ENCODE assay signal across 18 cellular contexts in genomic region chr10:69106900-69107511, GRCh38. TPM values are rescaled to one million over a fixed set of nuclear protein-coding genes. Genes with fewer than 3 reads are reported as not detected.
DNase-seq lines count a peak whose midpoint lies in the region; ATAC-seq and TF ChIP-seq lines count a peak whose summit lies in the region.
"Had no signal": no experiment of that assay in that cellular context is flagged by ENCODE, and none has a peak within 500 bp of the region (broad histone marks: within the 10 kb centered on the region; RNA-seq: fewer than 3 reads in every experiment).

No MANE protein-coding gene starts in this region.

- no peaks in the 10 kb centered on the region for H3K27me3 Mint-ChIP-seq in CD14-positive monocyte (ENCODE audit: low read depth in 3 of 3)

- no peak overlapping the region for H3K4me3 Mint-ChIP-seq in CD14-positive monocyte
- H3K4me3 Mint-ChIP-seq: WTC11 had no signal

- DNase-seq in NCI-H82 (lab: John Stamatoyannopoulos, UW) (peak; percentile 4), NCI-H82 treated with DMSO at 0.1 percent for 48 hours (lab: John Stamatoyannopoulos, UW; ENCODE audit: unreplicated experiment) (no peak), CD14-positive monocyte (ENCODE audit: low spot score) (no peak), NOMO-1 treated with dmso at 0.1 percent for 144 hours (lab: John Stamatoyannopoulos, UW; ENCODE audit: unreplicated experiment) (peak; percentile 46), left lobe of liver (ENCODE audit: low spot score) (peak; percentile 22)
- DNase-seq: 8988T; activated naive CD4-positive, alpha-beta T cell treated with anti-CD3 and anti-CD28 coated beads, Interleukin-2, amount 50 U/mL, for 16 hours; DMS79; GM23248; NCI-H2171; NCI-H524; nucleus accumbens; stimulated activated CD4-positive, alpha-beta T cell treated with anti-CD3 and anti-CD28 coated beads, Interleukin-1b, Interleukin-23, amount 100 ng/mL, for 48 hours had no signal

- H3K9me3 Mint-ChIP-seq in CD14-positive monocyte: peaks cover 0 to 3% (median 0%) of the 10 kb centered on the region in 7 donors
- H3K9me3 Mint-ChIP-seq: WTC11 had no signal

- H3K4me1 Mint-ChIP-seq in CD14-positive monocyte: peaks cover 9% of the 10 kb centered on the region
- H3K4me1 Mint-ChIP-seq: WTC11 had no signal

- peak overlapping the region in 6 of 7 donors; percentile 16 to 84 (median 70) for H3K27ac Mint-ChIP-seq in CD14-positive monocyte
- H3K27ac Mint-ChIP-seq: WTC11 had no signal

- H3K36me3 Mint-ChIP-seq in CD14-positive monocyte: peaks cover 27 to 48% of the 10 kb centered on the region in 2 donors
- H3K36me3 Mint-ChIP-seq: WTC11 had no signal

- ATAC-seq in left lobe of liver: no peak
- ATAC-seq in HG02852 (IDR thresholded peaks at IDR 0.05; ENCODE audit: unreplicated experiment): no peak
- ATAC-seq in GM19351 (IDR thresholded peaks at IDR 0.05; ENCODE audit: unreplicated experiment): no peak
- no peak for ATAC-seq in HG03196 (IDR thresholded peaks at IDR 0.05; ENCODE audit: unreplicated experiment)
- ATAC-seq: SK-N-SH treated with all-trans-retinoic acid at 6 μM for 48 hours, WTC11 had no signal

- TF ChIP-seq CTCF in CD14-positive monocyte (IDR thresholded peaks at IDR 0.05): no peak

- intact Hi-C loops in CD14-positive monocyte (cut with micrococcal nuclease): no loop called here

RNA-seq across cellular contexts. Expression of gene VPS26A, which starts 17.0 kb away (rescaled TPM):
- 10 to 100 TPM; 42.1 to 58.3 TPM for polyA plus RNA-seq in CD14-positive monocyte
- total RNA-seq in left lobe of liver: 15.1 TPM

RNA-seq across cellular contexts. Expression of gene SRGN, which starts 19.1 kb away (rescaled TPM):
- 1,000 to 10,000 TPM; 1,724 to 1,859 TPM for polyA plus RNA-seq in CD14-positive monocyte
- total RNA-seq in left lobe of liver: 29.1 TPM

Comparison
In these comparisons a context has a peak if more than half of its experiments do, and no peak if none do; other contexts are left out.
1. DNase-seq: peak in NCI-H82 (single experiment), NOMO-1 treated with dmso at 0.1 percent for 144 hours (single experiment) and left lobe of liver (single experiment); none in NCI-H82 treated with DMSO at 0.1 percent for 48 hours (single experiment) and CD14-positive monocyte (single experiment).